In the genomic region with DNA sequence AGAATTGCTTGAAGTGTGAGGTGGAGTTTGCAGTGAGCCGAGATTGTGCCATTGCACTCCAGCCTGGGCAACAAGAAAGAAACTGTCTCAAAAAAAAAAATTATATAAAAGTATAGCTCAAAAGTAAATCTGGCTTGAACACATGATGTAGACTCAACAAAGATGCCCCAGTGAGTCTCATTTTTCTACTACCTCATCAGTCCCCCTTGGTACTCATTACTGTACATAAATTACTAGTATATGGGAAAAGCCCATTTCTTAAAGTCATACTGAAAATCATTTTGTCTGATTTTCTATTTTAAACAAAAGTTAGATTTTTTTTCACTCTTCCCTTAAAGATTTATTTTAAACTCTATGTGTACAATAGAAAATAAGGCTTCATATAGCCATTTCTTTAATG, we compare ENCODE assay signal across 20 cellular contexts.
"Had no signal": no experiment of that assay in that cellular context is flagged by ENCODE, and none has a peak within 500 bp of the region (broad histone marks: within the 10 kb centered on the region; RNA-seq: fewer than 3 reads in every experiment).

No MANE protein-coding gene starts in this region.

- H3K9me3 Mint-ChIP-seq: activated naive CD4-positive, alpha-beta T cell treated with anti-CD3 and anti-CD28 coated beads, Interleukin-2, amount 10 ng/mL, durations not matched to agents 7 days and 5 days; activated T-cell treated with anti-CD3 and anti-CD28 coated beads, Interleukin-2, amount 50 U/mL, for 4 hours; activated T-helper 2 cell treated with anti-CD3 and anti-CD28 coated beads, Interferon-gamma antibody, Interleukin-2, Interleukin-4, amounts not matched to agents 10 μg/mL and 5 μg/mL and 100 μg/mL, durations not matched to agents 14 hours and 24 hours and 36 hours; T-cell had no signal

- ATAC-seq: activated CD8-positive, alpha-beta memory T cell treated with anti-CD3 and anti-CD28 coated beads, Interleukin-2, amount 10 ng/mL, durations not matched to agents 7 days and 5 days; activated T-cell treated with anti-CD3 and anti-CD28 coated beads, Interleukin-2, amount 50 U/mL, for 4 hours; body of pancreas; T-cell had no signal

- H3K4me3 Mint-ChIP-seq: activated CD8-positive, alpha-beta memory T cell treated with anti-CD3 and anti-CD28 coated beads, Interleukin-2, amount 10 ng/mL, durations not matched to agents 7 days and 5 days; activated naive CD4-positive, alpha-beta T cell treated with anti-CD3 and anti-CD28 coated beads, Interleukin-2, amount 10 ng/mL, durations not matched to agents 7 days and 5 days; activated T-cell treated with anti-CD3 and anti-CD28 coated beads, Interleukin-2, amount 50 U/mL, for 4 hours had no signal

- H3K27me3 Mint-ChIP-seq: activated CD8-positive, alpha-beta memory T cell treated with anti-CD3 and anti-CD28 coated beads, Interleukin-2, amount 10 ng/mL, durations not matched to agents 7 days and 5 days; activated naive CD4-positive, alpha-beta T cell treated with anti-CD3 and anti-CD28 coated beads, Interleukin-2, amount 10 ng/mL, durations not matched to agents 7 days and 5 days; T-cell had no signal

- H3K4me1 ChIP-seq: body of pancreas had no signal

- H3K27ac ChIP-seq: body of pancreas, coronary artery, SK-N-MC had no signal

- H3K27me3 ChIP-seq: body of pancreas had no signal

- H3K4me3 ChIP-seq: body of pancreas, coronary artery, SK-N-MC had no signal

- H3K27ac Mint-ChIP-seq: activated CD8-positive, alpha-beta memory T cell treated with anti-CD3 and anti-CD28 coated beads, Interleukin-2, amount 10 ng/mL, durations not matched to agents 7 days and 5 days; activated naive CD4-positive, alpha-beta T cell treated with anti-CD3 and anti-CD28 coated beads, Interleukin-2, amount 10 ng/mL, durations not matched to agents 7 days and 5 days; activated T-helper 2 cell treated with anti-CD3 and anti-CD28 coated beads, Interferon-gamma antibody, Interleukin-2, Interleukin-4, amounts not matched to agents 10 μg/mL and 5 μg/mL and 100 μg/mL, durations not matched to agents 14 hours and 24 hours and 36 hours; T-cell had no signal

- H3K9me3 ChIP-seq: body of pancreas had no signal

- DNase-seq: activated CD4-positive, alpha-beta T cell treated with anti-CD3 and anti-CD28 coated beads, Interleukin-2, amount 50 U/mL, for 1 hour; activated CD4-positive, CD25-positive, alpha-beta regulatory T cell; activated CD8-positive, alpha-beta memory T cell treated with anti-CD3 and anti-CD28 coated beads, Interleukin-2, amount 10 ng/mL, durations not matched to agents 7 days and 5 days; activated gamma-delta T cell treated with Interleukin-2 at 50 U/mL for 16 hours; activated naive CD4-positive, alpha-beta T cell treated with anti-CD3 and anti-CD28 coated beads, Interleukin-2, amount 10 ng/mL, durations not matched to agents 7 days and 5 days; activated T-cell treated with anti-CD3 and anti-CD28 coated beads, Interleukin-2, amount 50 U/mL, for 4 hours; aorta; body of pancreas; central memory CD4-positive, alpha-beta T cell; Kasumi-1; NCI-H146; NCI-H187 treated with DMSO at 0.1 percent for 48 hours; NCI-H2081 treated with DMSO at 0.1 percent for 48 hours; NCI-H446; NCI-H524; T-cell; T1000 had no signal

- H3K36me3 Mint-ChIP-seq: activated naive CD4-positive, alpha-beta T cell treated with anti-CD3 and anti-CD28 coated beads, Interleukin-2, amount 10 ng/mL, durations not matched to agents 7 days and 5 days had no signal
